ENCODE assay signal across 8 cellular contexts in the genomic region with DNA sequence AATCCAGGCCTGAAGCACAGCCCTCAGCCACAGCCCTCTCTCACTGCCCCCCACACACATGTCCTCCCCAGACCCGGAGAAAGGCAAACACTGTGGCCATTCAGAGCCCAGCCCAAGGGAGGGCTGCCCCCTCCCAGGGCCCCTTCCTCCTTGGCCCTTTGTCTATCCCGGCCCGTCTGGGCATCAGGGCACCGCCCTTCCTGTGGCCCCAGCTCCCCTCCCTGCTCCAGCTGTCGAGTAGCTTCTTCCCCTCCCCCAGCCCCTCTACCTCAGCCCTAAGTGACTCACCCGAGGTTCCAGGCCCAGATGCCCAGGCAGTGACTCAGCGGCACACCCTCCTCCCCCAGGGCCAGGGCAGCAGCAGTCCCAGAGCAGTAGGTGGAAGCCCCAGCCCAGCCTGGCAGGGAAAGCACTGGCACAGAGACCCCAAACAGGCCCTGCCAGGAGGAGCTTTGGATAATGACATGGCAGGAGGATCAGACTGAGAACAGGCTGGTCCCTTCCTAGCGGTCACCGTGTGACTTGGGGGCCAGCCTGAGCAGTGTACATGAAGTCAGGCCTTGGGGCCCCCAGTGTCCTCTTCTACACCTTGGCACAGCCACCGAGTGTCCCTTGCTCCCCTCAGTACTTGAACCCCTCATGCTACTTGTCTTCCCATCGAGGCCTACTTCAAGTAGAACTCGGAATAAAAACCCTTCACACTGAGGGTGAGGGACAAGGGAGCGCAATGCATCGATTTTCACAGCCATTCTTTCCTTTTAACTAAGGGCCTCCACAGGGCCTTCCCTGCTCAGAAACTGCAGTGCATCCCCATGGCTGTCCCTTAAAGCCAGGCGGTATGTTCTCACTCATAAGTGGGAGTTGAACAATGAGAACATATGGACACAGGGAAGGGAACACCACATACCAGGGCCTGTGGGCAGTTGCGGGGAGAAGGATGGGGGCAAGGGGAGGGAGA.
DNase-seq lines count a peak whose midpoint lies in the region; ATAC-seq, FAIRE-seq and TF ChIP-seq lines count a peak whose summit lies in the region.

No MANE protein-coding gene starts in this region.

- no peak for ATAC-seq in GM18867 (IDR thresholded peaks at IDR 0.05; ENCODE audit: unreplicated experiment)

- DNase-seq in Ammon's horn (ENCODE audit: low spot score) (peak; percentile 65), H54 (ENCODE audit: insufficient read length, low spot score) (peak; percentile 93), NCI-H774 (lab: John Stamatoyannopoulos, UW) (peak; percentile 3), ecto neural progenitor cell (ENCODE audit: low spot score) (peak; percentile 78), medulla oblongata (ENCODE audit: extremely low spot score) (peak; percentile 76)
- DNase-seq in activated CD8-positive, alpha-beta memory T cell treated with anti-CD3 and anti-CD28 coated beads for 1 hour (ENCODE audit: extremely low read depth in 1 of 2, low read depth in 1 of 2): peak; percentile 52 to 78
- peak; percentile 77 to 90 (median 90) for DNase-seq in stimulated activated CD4-positive, alpha-beta T cell treated with anti-CD3 and anti-CD28 coated beads, TNF-alpha, amount 100 ng/mL, for 48 hours (ENCODE audit: low read depth in 3 of 3)

- peak; percentile 55 for TF ChIP-seq POLR2A in H54 (IDR thresholded peaks at IDR 0.05; ENCODE audit: low read depth, low read length)

- no peak for FAIRE-seq in H54 (lab: Jason Lieb, UNC)

Comparison
In these comparisons a context has a peak if more than half of its experiments do, and no peak if none do; other contexts are left out.
1. DNase-seq: peak in every context shown above with its lines; median percentile 93 in H54; 90 in stimulated activated CD4-positive, alpha-beta T cell treated with anti-CD3 and anti-CD28 coated beads, TNF-alpha, amount 100 ng/mL, for 48 hours; 78 in ecto neural progenitor cell; 76 in medulla oblongata; 65 in Ammon's horn; 65 in activated CD8-positive, alpha-beta memory T cell treated with anti-CD3 and anti-CD28 coated beads for 1 hour; 3 in NCI-H774.